Comparison of ENCODE assay signal across 8 cellular contexts in the genomic region with DNA sequence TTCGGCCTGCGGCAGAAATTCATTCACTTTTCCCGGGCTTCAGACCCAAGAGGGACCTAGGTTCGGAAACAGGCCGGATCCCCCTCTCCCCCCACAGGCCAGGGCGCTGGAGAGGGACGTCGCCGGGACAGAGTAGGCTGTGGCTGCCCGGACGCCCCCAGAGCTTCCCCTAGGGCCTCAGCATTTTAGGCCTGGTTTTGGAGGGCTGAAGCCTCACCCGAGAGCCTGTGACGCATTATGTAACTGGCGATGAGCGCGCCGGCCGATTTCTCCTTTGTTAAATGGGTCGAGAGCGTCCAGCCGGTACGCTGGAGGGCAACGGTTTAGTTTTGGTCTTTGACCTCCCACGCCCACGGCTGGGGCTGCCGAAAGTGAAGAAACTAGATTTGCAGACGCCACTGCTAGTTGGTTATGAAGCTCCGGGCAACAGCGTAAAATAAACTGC. TPM values are rescaled to one million over a fixed set of nuclear protein-coding genes. Genes with fewer than 3 reads are reported as not detected.
DNase-seq lines count a peak whose midpoint lies in the region; ATAC-seq, FAIRE-seq and TF ChIP-seq lines count a peak whose summit lies in the region.

No MANE protein-coding gene starts in this region.

- peaks cover 50% of the 10 kb centered on the region for H3K4me1 Mint-ChIP-seq in brain

- H3K36me3 ChIP-seq in small intestine (ENCODE audit: control insufficient read depth in 2 of 2, insufficient read depth in 2 of 2, low read length in 2 of 2): peaks cover 2 to 8% of the 10 kb centered on the region in 2 donors

- no peak for FAIRE-seq in small intestine (lab: Jason Lieb, UNC)

- peak overlapping the region; percentile 83 to 90 for H3K27ac ChIP-seq in small intestine (ENCODE audit: low read depth in 1 of 2, low read length in 1 of 2)

- no peaks in the 10 kb centered on the region for H3K9me3 ChIP-seq in small intestine (ENCODE audit: control insufficient read depth, low read depth)

- ATAC-seq in GM19035 (IDR thresholded peaks at IDR 0.05; ENCODE audit: unreplicated experiment) (peak; percentile 37), HG03439 (IDR thresholded peaks at IDR 0.05; ENCODE audit: unreplicated experiment) (peak; percentile 44)

- CTCF ChIA-PET in AG04449 (lab: Yijun Ruan, JAX): interaction anchor here (1.1 to 6.1 kb wide), 6 partner anchors 16 to 262 kb away, joined by 3 to 44 read pairs (median 6); no protein-coding TSS in a partner anchor

- peak overlapping the region; percentile 93 for H3K4me3 ChIP-seq in AG04449 (ENCODE audit: low read depth, low read length)
- peak overlapping the region; percentile 76 to 96 for H3K4me3 ChIP-seq in small intestine (ENCODE audit: low read depth in 1 of 2, low read length in 2 of 2)

- H3K36me3 Mint-ChIP-seq in brain: peaks cover 48% of the 10 kb centered on the region

- H3K4me1 ChIP-seq in small intestine (ENCODE audit: control insufficient read depth in 2 of 2, insufficient read depth in 1 of 2, low read depth in 1 of 2, low read length in 1 of 2): peaks cover 2% of the 10 kb centered on the region in 2 donors

- H3K27me3 ChIP-seq in small intestine (ENCODE audit: control insufficient read depth in 2 of 2, insufficient read depth in 2 of 2, low read length in 2 of 2): no peaks in the 10 kb centered on the region

- H3K27ac Mint-ChIP-seq in brain: peak overlapping the region; percentile 56 to 95 (median 83)

- H3K4me3 Mint-ChIP-seq in brain: peak overlapping the region; percentile 88 to 95 (median 93)

- WGBS in small intestine, 3 donors: 0 to 1% (median 1%) methylated on average over 27 to 29 of the region's 29 CpGs

- POLR2A ChIA-PET in AG04449 (lab: Yijun Ruan, JAX): interaction anchor here (0.6 to 1.7 kb wide), 5 partner anchors 15 to 239 kb away, joined by 3 to 5 read pairs (median 4); a partner anchor contains a TSS

- H3K27me3 Mint-ChIP-seq in brain: peaks cover 8% of the 10 kb centered on the region

- no peak for TF ChIP-seq CTCF in AG04449 (IDR thresholded peaks at IDR 0.05; ENCODE audit: insufficient read depth, low read length, missing control alignments)
- TF ChIP-seq CTCF in brain (conservative IDR thresholded peaks at IDR 0.05): no peak

- peaks cover 0 to 10% (median 8%) of the 10 kb centered on the region in 5 experiments for H3K9me3 Mint-ChIP-seq in brain

- DNase-seq in AG04449 (ENCODE audit: low read depth, low spot score): no peak
- DNase-seq in T-helper 2 cell: peak in 4 of 5 experiments; percentile 5 to 42 (median 20)
- peak; percentile 53 for DNase-seq in iPS-NIHi7 (ENCODE audit: extremely low spot score)
- peak; percentile 85 for DNase-seq in small intestine
- no peak for DNase-seq in COR-L47 (lab: John Stamatoyannopoulos, UW)

RNA-seq across cellular contexts. Expression of a gene that starts 0.7 kb away (rescaled TPM):
- 798 TPM for polyA plus RNA-seq in brain (ENCODE audit: insufficient read depth, low read depth, low replicate concordance)
- 1,000 to 10,000 TPM in 2 of 3 donors, 100 to 1,000 TPM in 1; 457 to 2,607 (median 1,131) TPM for polyA plus RNA-seq in small intestine

RNA-seq across cellular contexts. Expression of a gene that starts 32.8 kb away (rescaled TPM):
- polyA plus RNA-seq in brain (ENCODE audit: insufficient read depth, low read depth, low replicate concordance) (14.9 TPM), small intestine (10 to 100 TPM; 32.8 to 89.7 (median 45.7) TPM)

Comparison
In these comparisons a context has a peak if more than half of its experiments do, and no peak if none do; other contexts are left out.
1. DNase-seq: peak in T-helper 2 cell (4 of 5), iPS-NIHi7 (single experiment) and small intestine (single experiment); none in AG04449 (single experiment) and COR-L47 (single experiment).